8 cellular contexts compared by ENCODE assay signal in genomic region chr2:37324786-37325624, GRCh38. TPM values are rescaled to one million over a fixed set of nuclear protein-coding genes. Genes with fewer than 3 reads are reported as not detected.
DNase-seq lines count a peak whose midpoint lies in the region; ATAC-seq and TF ChIP-seq lines count a peak whose summit lies in the region.

PRKD3 (minus strand) TSS chr2:37324833; CDS start chr2:37316524, 8,309 bp downstream.

- in situ Hi-C loops in transverse colon (cut with MboI; ENCODE audit: low pct_ligation_motif_present in 1 of 4, low pct_unique_long_range_greater_than_20kb in 1 of 4, low sequenced_read_pairs in 3 of 4), result no loop called here

- ATAC-seq in GM19455 (IDR thresholded peaks at IDR 0.05; ENCODE audit: unreplicated experiment), result peak; percentile 72
- ATAC-seq in HG03558 (IDR thresholded peaks at IDR 0.05; ENCODE audit: extremely low read depth, unreplicated experiment), result peak; percentile 49
- peak; percentile 70 for ATAC-seq in RWPE2 (ENCODE audit: low read depth)
- peak; percentile 92 for ATAC-seq in gastroesophageal sphincter

- 6 to 20% methylated on average over 3 to 4 of the region's 79 CpGs for WGBS in gastroesophageal sphincter (ENCODE audit: low coverage in 1 of 2), 2 donors
- 1 to 29% methylated on average over 4 to 44 of the region's 79 CpGs for WGBS in transverse colon (ENCODE audit: low coverage in 1 of 2), 2 donors

- DNase-seq in COLO829 (ENCODE audit: low spot score) (peak; percentile 53), RWPE2 (ENCODE audit: low spot score) (no peak), transverse colon (peak; percentile 55)
- peak; percentile 55 for DNase-seq in activated naive CD4-positive, alpha-beta T cell treated with Interleukin-2 at 50 U/mL for 16 hours

- H3K27ac ChIP-seq in RWPE2 (ENCODE audit: poor library complexity, severe bottlenecking) (peak within 1 kb of the TSS; percentile 52), gastroesophageal sphincter (peak within 1 kb of the TSS; percentile 92 to 95 (median 94)), neutrophil (peak within 1 kb of the TSS; percentile 40), transverse colon (peak within 1 kb of the TSS; percentile 93 to 96 (median 94))

- peak; percentile 58 to 61 for TF ChIP-seq POLR2A in gastroesophageal sphincter (IDR thresholded peaks at IDR 0.05)
- TF ChIP-seq POLR2A in transverse colon (IDR thresholded peaks at IDR 0.05), result peak; percentile 54

- H3K27me3 ChIP-seq in RWPE2 (ENCODE audit: insufficient read depth, poor library complexity, severe bottlenecking) (no peaks in the 10 kb centered on the region), gastroesophageal sphincter (no peaks in the 10 kb centered on the region), neutrophil (peaks cover 66% of the 10 kb centered on the region), transverse colon (no peaks in the 10 kb centered on the region)

- peaks cover 13% of the 10 kb centered on the region; the same call in 1 of the 2 replicates for H3K36me3 ChIP-seq in RWPE2 (ENCODE audit: low read depth)
- no peaks in the 10 kb centered on the region for H3K36me3 ChIP-seq in gastroesophageal sphincter
- no peaks in the 10 kb centered on the region for H3K36me3 ChIP-seq in neutrophil
- H3K36me3 ChIP-seq in transverse colon, result no peaks in the 10 kb centered on the region

- H3K9me3 ChIP-seq in RWPE2 (ENCODE audit: severe bottlenecking) (no peaks in the 10 kb centered on the region), gastroesophageal sphincter (no peaks in the 10 kb centered on the region), neutrophil (no peaks in the 10 kb centered on the region), transverse colon (no peaks in the 10 kb centered on the region)

- TF ChIP-seq EP300 in gastroesophageal sphincter (IDR thresholded peaks at IDR 0.05), result no peak
- no peak for TF ChIP-seq EP300 in transverse colon (IDR thresholded peaks at IDR 0.05; ENCODE audit: low read depth)

- H3K4me1 ChIP-seq in RWPE2 (ENCODE audit: insufficient read depth, poor library complexity, severe bottlenecking), result peaks cover 21% of the 10 kb centered on the region
- peaks cover 0 to 55% (median 3%) of the 10 kb centered on the region in 3 donors for H3K4me1 ChIP-seq in gastroesophageal sphincter
- peaks cover 17 to 19% of the 10 kb centered on the region in 2 experiments for H3K4me1 ChIP-seq in neutrophil (ENCODE audit: control insufficient read depth in 1 of 2, insufficient read depth in 1 of 2, low read depth in 1 of 2, low read length in 1 of 2)
- peaks cover 0 to 46% (median 16%) of the 10 kb centered on the region in 4 donors for H3K4me1 ChIP-seq in transverse colon

- H3K4me3 ChIP-seq in RWPE2 (ENCODE audit: severe bottlenecking), result peak within 1 kb of the TSS; percentile 54
- peak within 1 kb of the TSS; percentile 93 to 98 for H3K4me3 ChIP-seq in gastroesophageal sphincter
- H3K4me3 ChIP-seq in neutrophil (ENCODE audit: low read depth in 1 of 2, low read length in 1 of 2), result peak within 1 kb of the TSS; percentile 77
- H3K4me3 ChIP-seq in transverse colon, result peak within 1 kb of the TSS; percentile 82 to 97 (median 95)

- TF ChIP-seq CTCF in RWPE2 (IDR thresholded peaks at IDR 0.05; ENCODE audit: poor library complexity, severe bottlenecking) (peak; percentile 9), gastroesophageal sphincter (IDR thresholded peaks at IDR 0.05) (peak in 1 of 4 experiments; percentile 4), neutrophil (IDR thresholded peaks at IDR 0.05) (no peak), transverse colon (IDR thresholded peaks at IDR 0.05) (peak in 1 of 5 experiments; percentile 10)

- intact Hi-C loops in transverse colon (cut with DNase I; ENCODE audit: low total_unique reads), result no loop called here

RNA-seq across cellular contexts. Expression of gene PRKD3, which starts in this region (rescaled TPM):
- total RNA-seq in gastroesophageal sphincter, result 10 to 100 TPM; 29.3 to 40.3 (median 38.3) TPM
- total RNA-seq in transverse colon, result 10 to 100 TPM in 3 of 4 donors, 1 to 10 TPM in 1; 2.6 to 83.8 (median 28.6) TPM

Comparison
In these comparisons a context has a peak if more than half of its experiments do, and no peak if none do; other contexts are left out.
1. H3K27ac ChIP-seq: peak in every context shown above with its lines; median percentile 94 in transverse colon; 94 in gastroesophageal sphincter; 52 in RWPE2; 40 in neutrophil.